In the genomic region with DNA sequence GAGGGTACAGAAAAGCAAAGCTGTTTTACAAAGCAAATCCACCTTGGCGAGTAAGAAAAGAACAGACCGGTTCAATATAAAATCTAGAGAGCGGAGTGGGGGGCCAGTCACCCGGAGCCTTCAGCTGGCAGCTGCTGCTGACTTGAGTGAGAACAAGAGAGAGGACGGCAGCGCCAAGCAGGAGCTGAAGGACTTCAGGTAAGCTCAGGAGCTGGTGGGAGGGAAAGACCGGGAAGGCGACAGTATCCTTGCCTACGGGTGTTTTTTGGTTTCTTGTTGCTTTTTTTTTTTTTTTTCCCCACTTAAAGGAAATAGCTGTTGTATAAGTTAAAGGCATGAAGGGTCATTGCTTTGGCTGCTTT, we compare ENCODE assay signal across 1 cellular context.
TF ChIP-seq lines count a peak whose summit lies in the region.

No MANE protein-coding gene starts in this region.

TF ChIP-seq in GM12878, 131 proteins besides CTCF, POLR2A, EP300 and RAD21:
- 0 out of 2 replicates have a peak, but pooled peaks have one; percentile 3 for TF ChIP-seq POLR2AphosphoS5 (IDR thresholded peaks at IDR 0.05; ENCODE audit: low read length)
- TF ChIP-seq ETV6 (conservative IDR thresholded peaks at IDR 0.05 in 1 of 2, IDR thresholded peaks at IDR 0.05 in 1 of 2; ENCODE audit: borderline replicate concordance in 1 of 2, low read depth in 1 of 2), result no peak
- no peak for TF ChIP-seq RBBP5 (conservative IDR thresholded peaks at IDR 0.05)
